ENCODE assay signal across 24 cellular contexts in the genomic region with DNA sequence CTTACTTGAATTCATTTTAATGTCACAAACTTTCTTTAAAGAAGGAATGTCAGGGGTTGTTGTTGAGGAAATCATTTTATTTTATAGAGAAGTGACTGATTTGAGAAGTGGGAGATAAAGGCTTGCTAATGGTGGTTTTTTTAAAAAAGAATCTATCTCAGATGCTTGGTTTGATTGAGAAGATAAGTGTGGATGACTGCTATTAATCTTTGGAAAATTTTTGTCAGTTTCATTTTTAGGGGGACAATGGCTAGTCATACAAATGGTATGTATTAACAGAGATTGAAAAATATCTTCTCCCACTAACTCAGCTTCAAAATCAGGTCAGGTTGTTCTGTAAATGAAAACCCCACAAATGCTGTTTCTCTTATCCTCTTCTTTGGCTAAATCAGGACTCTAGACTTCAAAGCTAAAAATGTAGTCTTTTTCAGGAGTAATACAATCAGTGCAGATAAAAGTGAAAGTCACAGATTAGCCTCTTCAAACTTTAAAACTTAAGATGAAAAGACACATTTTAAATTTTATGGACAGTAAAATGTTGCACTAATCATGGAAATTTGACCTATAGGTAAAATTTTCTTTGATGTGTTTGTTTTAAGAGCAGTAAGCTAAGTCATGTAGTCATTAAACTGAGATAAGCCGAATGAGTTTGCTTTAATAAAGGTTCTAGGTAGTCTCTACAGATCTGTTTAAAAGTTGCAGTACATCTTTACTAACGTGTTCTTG.
"Had no signal": no experiment of that assay in that cellular context is flagged by ENCODE, and none has a peak within 500 bp of the region (broad histone marks: within the 10 kb centered on the region; RNA-seq: fewer than 3 reads in every experiment).

No MANE protein-coding gene starts in this region.

- H3K27me3 ChIP-seq: foreskin keratinocyte, neural progenitor cell, right lobe of liver, transverse colon, uterus had no signal

- H3K4me3 ChIP-seq: mucosa of descending colon, neural progenitor cell, right lobe of liver, transverse colon, uterus had no signal

- H3K9ac ChIP-seq: neural progenitor cell had no signal

- ATAC-seq: left colon; mucosa of descending colon; naive thymus-derived CD4-positive, alpha-beta T cell; right lobe of liver; stimulated activated naive B cell treated with anti-CD40 and anti-IgM and Interleukin-4, amounts not matched to agents 10 μg/mL and 1 μg/mL and 100 μg/mL, for 72 hours; T-helper 17 cell had no signal

- H3K4me2 ChIP-seq: neural progenitor cell had no signal

- H3K36me3 ChIP-seq: neural progenitor cell, right lobe of liver, transverse colon, uterus had no signal

- DNase-seq: activated CD4-positive, alpha-beta T cell treated with anti-CD3 and anti-CD28 coated beads for 4 hours; activated CD4-positive, alpha-beta T cell treated with anti-CD3 and anti-CD28 coated beads, Interleukin-2, amount 50 U/mL, for 48 hours; activated CD4-positive, CD25-positive, alpha-beta regulatory T cell; activated effector memory CD4-positive, alpha-beta T cell treated with anti-CD3 and anti-CD28 coated beads, Interleukin-2, amount 50 U/mL, for 16 hours; activated naive CD4-positive, alpha-beta T cell treated with anti-CD3 and anti-CD28 coated beads, Interleukin-2, amount 10 ng/mL, durations not matched to agents 7 days and 5 days; amygdala; cerebellar nuclear complex; cortex of kidney; foreskin keratinocyte; glutamatergic neuron; islet precursor cell; left colon; mesenchymal stem cell; mucosa of descending colon; naive thymus-derived CD4-positive, alpha-beta T cell; posterior cingulate gyrus; right lobe of liver; stimulated activated CD4-positive, alpha-beta T cell treated with anti-CD3 and anti-CD28 coated beads, Interleukin-2, amount 100 ng/mL, for 48 hours; stimulated activated CD8-positive, alpha-beta memory T cell treated with anti-CD3 and anti-CD28 coated beads, Interleukin-4, amount 100 ng/mL, for 48 hours; stimulated activated naive B cell treated with anti-CD40 and anti-IgM and Interleukin-4, amounts not matched to agents 10 μg/mL and 1 μg/mL and 100 μg/mL, for 72 hours; T-helper 17 cell; transverse colon; uterus had no signal

- H3K27ac ChIP-seq: foreskin keratinocyte, neural progenitor cell, right lobe of liver, transverse colon, uterus had no signal

- H2AFZ ChIP-seq: neural progenitor cell had no signal

- H3K9me3 ChIP-seq: right lobe of liver, uterus had no signal

- H3K4me1 ChIP-seq: neural progenitor cell, right lobe of liver, transverse colon, uterus had no signal
